In the genomic region with DNA sequence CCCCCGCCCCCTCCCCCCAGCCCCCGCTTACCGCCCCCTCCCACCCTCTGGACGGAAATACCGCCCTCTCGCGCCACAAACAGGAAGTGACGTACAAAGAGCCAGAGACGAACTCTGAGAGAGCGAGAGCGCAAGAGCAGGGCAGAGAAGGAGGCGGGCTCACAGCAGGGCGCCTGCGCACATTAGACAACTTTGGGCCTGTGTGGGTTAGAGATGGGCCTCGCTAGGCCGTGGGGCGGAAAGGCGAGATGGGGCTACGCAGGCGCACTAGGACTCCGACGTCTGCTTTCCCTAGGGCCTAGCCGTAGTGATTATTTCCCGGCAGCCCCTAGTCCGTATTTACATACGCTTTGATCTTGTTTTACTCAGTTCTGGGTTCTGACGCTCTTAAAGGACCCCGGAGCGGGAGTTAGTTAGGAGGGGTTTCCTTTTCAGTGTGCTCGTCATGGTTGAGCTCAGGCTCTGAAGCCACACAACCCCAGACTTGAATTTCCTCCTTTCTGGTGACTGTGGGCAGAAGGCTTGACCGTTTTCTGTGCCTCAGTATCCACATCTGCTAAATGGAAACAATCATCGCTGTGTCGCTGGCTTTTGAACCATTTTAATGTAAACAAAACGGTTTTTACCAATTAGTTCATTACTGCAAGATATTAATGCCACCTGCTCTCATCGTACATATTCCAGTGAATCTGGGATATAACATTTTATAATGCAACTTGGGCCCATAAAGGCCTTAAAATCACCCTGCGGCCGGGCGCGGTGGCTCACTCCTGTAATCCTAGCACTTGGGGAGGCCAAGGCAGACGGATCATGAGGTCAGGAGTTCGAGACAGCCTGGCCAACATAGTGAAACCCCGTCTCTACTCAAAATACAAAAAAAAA, we compare ENCODE assay signal across 8 cellular contexts. TPM values are rescaled to one million over a fixed set of nuclear protein-coding genes. Genes with fewer than 3 reads are reported as not detected.
DNase-seq lines count a peak whose midpoint lies in the region; ATAC-seq and TF ChIP-seq lines count a peak whose summit lies in the region.

No MANE protein-coding gene starts in this region.

- peak overlapping the region; percentile 83 for H3K4me3 Mint-ChIP-seq in activated naive CD8-positive, alpha-beta T cell treated with anti-CD3 and anti-CD28 coated beads for 36 hours
- H3K4me3 Mint-ChIP-seq in glutamatergic neuron (ENCODE audit: unreplicated experiment) = peak overlapping the region; percentile 89

- CTCF ChIA-PET in SK-N-SH (lab: Yijun Ruan, JAX) = interaction anchor here (1.8 kb wide), 1 partner anchor 20 kb away, joined by 4 read pairs; no protein-coding TSS in a partner anchor

- H3K9ac ChIP-seq in SK-N-SH = peak overlapping the region; percentile 81

- H3K4me2 ChIP-seq in SK-N-SH = peak overlapping the region; percentile 81

- H3K36me3 Mint-ChIP-seq in activated naive CD8-positive, alpha-beta T cell treated with anti-CD3 and anti-CD28 coated beads for 36 hours = peaks cover 4% of the 10 kb centered on the region
- H3K36me3 Mint-ChIP-seq in glutamatergic neuron (ENCODE audit: unreplicated experiment) = no peaks in the 10 kb centered on the region

- TF ChIP-seq RAD21 in SK-N-SH (IDR thresholded peaks at IDR 0.05; ENCODE audit: low read length) = no peak

- no peak for TF ChIP-seq POLR2A in testis (IDR thresholded peaks at IDR 0.05)

- peaks cover 7% of the 10 kb centered on the region for H4K20me1 ChIP-seq in SK-N-SH (ENCODE audit: insufficient read depth)

- H3K36me3 ChIP-seq in SK-N-SH (replicated peaks in 1 of 2; ENCODE audit: control insufficient read depth in 1 of 2, insufficient read depth in 2 of 2, low read length in 1 of 2) (peaks cover 0 to 7% of the 10 kb centered on the region in 2 experiments), testis (ENCODE audit: low read depth, missing control alignments) (no peaks in the 10 kb centered on the region)

- peaks cover 44% of the 10 kb centered on the region for H3K79me2 ChIP-seq in SK-N-SH (ENCODE audit: insufficient read depth)

- peak overlapping the region; percentile 97 for H3K27ac Mint-ChIP-seq in activated naive CD8-positive, alpha-beta T cell treated with anti-CD3 and anti-CD28 coated beads for 36 hours
- peak overlapping the region; percentile 97 for H3K27ac Mint-ChIP-seq in glutamatergic neuron (ENCODE audit: unreplicated experiment)

- H3K27me3 ChIP-seq in SK-N-SH (ENCODE audit: insufficient read depth) (no peaks in the 10 kb centered on the region), testis (no peaks in the 10 kb centered on the region)

- no peaks in the 10 kb centered on the region for H3K27me3 Mint-ChIP-seq in activated naive CD8-positive, alpha-beta T cell treated with anti-CD3 and anti-CD28 coated beads for 36 hours
- peaks cover 14% of the 10 kb centered on the region for H3K27me3 Mint-ChIP-seq in glutamatergic neuron (ENCODE audit: unreplicated experiment)

- H3K4me1 ChIP-seq in SK-N-SH (ENCODE audit: control insufficient read depth in 1 of 2, insufficient read depth in 2 of 2, low read depth in 1 of 2, low read length in 1 of 2) (peaks cover 18 to 26% of the 10 kb centered on the region in 2 experiments; a peak in 3 of 4 replicates), testis (peaks cover 50% of the 10 kb centered on the region)

- DNase-seq in GM10266 (ENCODE audit: extremely low spot score) (peak; percentile 97), NCI-H1092 (lab: John Stamatoyannopoulos, UW) (peak; percentile 97), SK-N-SH (peak; percentile 94), glutamatergic neuron (peak; percentile 98), omental fat pad (ENCODE audit: low spot score) (peak; percentile 84), testis (peak; percentile 99)
- peak; percentile 98 for DNase-seq in activated naive CD8-positive, alpha-beta T cell treated with anti-CD3 and anti-CD28 coated beads for 36 hours

- peaks cover 39% of the 10 kb centered on the region for H3K4me1 Mint-ChIP-seq in activated naive CD8-positive, alpha-beta T cell treated with anti-CD3 and anti-CD28 coated beads for 36 hours
- peaks cover 24% of the 10 kb centered on the region for H3K4me1 Mint-ChIP-seq in glutamatergic neuron (ENCODE audit: low read depth, unreplicated experiment)

- TF ChIP-seq CTCF in GM10266 (IDR thresholded peaks at IDR 0.05; ENCODE audit: control insufficient read depth, insufficient read depth, low read depth, missing control alignments) (no peak), SK-N-SH (IDR thresholded peaks at IDR 0.05) (no peak), glutamatergic neuron (IDR thresholded peaks at IDR 0.05; ENCODE audit: partially characterized antibody, unreplicated experiment) (peak; percentile 8), omental fat pad (IDR thresholded peaks at IDR 0.05) (no peak), testis (IDR thresholded peaks at IDR 0.05) (no peak)

- ATAC-seq in HG02610 (IDR thresholded peaks at IDR 0.05; ENCODE audit: unreplicated experiment) = peak; percentile 80
- ATAC-seq in omental fat pad (ENCODE audit: low FRiP score) = peak; percentile 98

- H3K9me3 ChIP-seq in SK-N-SH (no peaks in the 10 kb centered on the region), testis (no peaks in the 10 kb centered on the region)

- H3K27ac ChIP-seq in SK-N-SH (ENCODE audit: low read depth in 2 of 2, low read length in 1 of 2) (peak overlapping the region; percentile 93 to 96), testis (peak overlapping the region; percentile 95 to 98)

- TF ChIP-seq EP300 in SK-N-SH (IDR thresholded peaks at IDR 0.05; ENCODE audit: borderline replicate concordance in 1 of 2, low read depth in 1 of 2, low read length in 1 of 2) = no peak

- H3K4me3 ChIP-seq in SK-N-SH (ENCODE audit: low read depth in 2 of 2, low read length in 1 of 2) = peak overlapping the region; percentile 51 to 86
- H3K4me3 ChIP-seq in testis = peak overlapping the region; percentile 93 to 95

- WGBS in SK-N-SH (ENCODE audit: low lambda C conversion rate) = 21% methylated on average over 40 of the region's 42 CpGs
- 7 to 12% methylated on average over 30 to 42 of the region's 42 CpGs for WGBS in testis, 2 donors

- no peaks in the 10 kb centered on the region for H3K9me2 ChIP-seq in SK-N-SH

- H3F3A ChIP-seq in SK-N-SH (replicated peaks; ENCODE audit: insufficient read depth) = peaks cover 3% of the 10 kb centered on the region

- intact Hi-C loops in testis (cut with DNase I; ENCODE audit: low total_unique reads) = no loop called here

- POLR2A ChIA-PET in SK-N-SH (lab: Yijun Ruan, JAX) = interaction anchor here (0.7 to 1.1 kb wide), 2 partner anchors 9 to 165 kb away, joined by 3 to 7 read pairs; no protein-coding TSS in a partner anchor

- no peaks in the 10 kb centered on the region for H3K9me3 Mint-ChIP-seq in activated naive CD8-positive, alpha-beta T cell treated with anti-CD3 and anti-CD28 coated beads for 36 hours
- peaks cover 17% of the 10 kb centered on the region for H3K9me3 Mint-ChIP-seq in glutamatergic neuron (ENCODE audit: unreplicated experiment)

- peak overlapping the region; percentile 100 for H2AFZ ChIP-seq in SK-N-SH (ENCODE audit: low read depth)

TF ChIP-seq in SK-N-SH, 30 proteins besides CTCF, POLR2A, EP300 and RAD21 (continues in another document):
- peak; percentile 37; the same call in 1 of the 2 replicates for TF ChIP-seq RFX5 (IDR thresholded peaks at IDR 0.05; ENCODE audit: low read length)
- TF ChIP-seq GATA2 (CRISPR knock-in tag; IDR thresholded peaks at IDR 0.05) = no peak
- TF ChIP-seq SIN3A (IDR thresholded peaks at IDR 0.05; ENCODE audit: borderline replicate concordance, low read depth, low read length) = no peak; the same call in 1 of the 2 replicates
- no peak for TF ChIP-seq YY1 (IDR thresholded peaks at IDR 0.05; ENCODE audit: low read depth)
- no peak; the same call in 1 of the 2 replicates for TF ChIP-seq FOXM1 (IDR thresholded peaks at IDR 0.05; ENCODE audit: low read depth)
- peak; percentile 57 for TF ChIP-seq POLR2AphosphoS5 (IDR thresholded peaks at IDR 0.05; ENCODE audit: low read depth, low read length)

RNA-seq across cellular contexts. Expression of a gene that starts 0.4 kb away (rescaled TPM):
- polyA plus RNA-seq in SK-N-SH (2012; rRNA removed) (99.8 and 107 TPM in 2 replicates), testis (ENCODE audit: insufficient read depth, low read depth, low replicate concordance) (154 TPM)
- polyA plus RNA-seq in SK-N-SH (2012; cell fraction: cytosol; rRNA removed) = 36.4 and 53.7 TPM in 2 replicates
- 421 and 552 TPM in 2 replicates for polyA plus RNA-seq in SK-N-SH (2012; cell fraction: nucleus; rRNA removed)
- total RNA-seq in activated naive CD8-positive, alpha-beta T cell treated with anti-CD3 and anti-CD28 coated beads for 36 hours = 100 to 1,000 TPM; 139 to 141 TPM
- total RNA-seq in glutamatergic neuron (ENCODE audit: unreplicated experiment) (197 TPM), omental fat pad (100 to 1,000 TPM in 2 of 4 donors, 10 to 100 TPM in 2; 84.7 to 151 (median 99.1) TPM), testis (100 to 1,000 TPM; 195 to 229 TPM)

RNA-seq across cellular contexts. Expression of a gene that starts 59.1 kb away (rescaled TPM):
- polyA plus RNA-seq in SK-N-SH (2012; rRNA removed) (0.08 and 0.21 TPM in 2 replicates), testis (ENCODE audit: insufficient read depth, low read depth, low replicate concordance) (0.74 TPM)
- polyA plus RNA-seq in SK-N-SH (2012; cell fraction: cytosol; rRNA removed) = 0.01 TPM in 2 replicates
- 1.5 and 1.7 TPM in 2 replicates for polyA plus RNA-seq in SK-N-SH (2012; cell fraction: nucleus; rRNA removed)
- total RNA-seq in activated naive CD8-positive, alpha-beta T cell treated with anti-CD3 and anti-CD28 coated beads for 36 hours = not detected
- total RNA-seq in glutamatergic neuron (ENCODE audit: unreplicated experiment) (2.3 TPM), omental fat pad (1 to 10 TPM in 1 of 4 donors, under 1 TPM in 2, not detected in 1; 0.37 to 1.1 (median 0.48) TPM), testis (1 to 10 TPM; 1.2 to 2.3 TPM)

Comparison
In these comparisons a context has a peak if more than half of its experiments do, and no peak if none do; other contexts are left out.
1. Peak in every context shown above with its lines: DNase-seq, ATAC-seq, H3K4me3 ChIP-seq and H3K27ac ChIP-seq.